ENCODE assay signal across 8 cellular contexts in the genomic region with DNA sequence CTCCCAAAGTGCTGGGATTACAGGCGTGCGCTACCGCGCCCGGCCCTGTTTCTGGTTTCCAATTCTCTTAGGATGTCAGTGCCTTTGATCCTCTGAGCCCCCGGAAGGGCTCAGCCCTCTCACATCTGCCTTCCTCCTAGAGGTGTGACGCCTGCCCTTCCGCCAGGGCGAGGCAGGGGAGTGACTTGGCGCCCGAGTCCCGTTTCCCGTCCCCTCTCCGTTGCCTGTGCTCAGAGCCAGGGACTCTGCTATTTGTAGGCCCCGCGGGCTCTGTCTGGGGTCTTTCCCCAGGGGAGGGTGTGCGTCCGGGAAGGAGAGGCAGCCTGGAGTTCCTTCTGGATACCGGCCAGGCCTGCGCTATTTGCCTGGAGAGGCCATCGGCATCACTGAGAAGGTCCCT.
DNase-seq lines count a peak whose midpoint lies in the region; ATAC-seq, FAIRE-seq and TF ChIP-seq lines count a peak whose summit lies in the region.

No MANE protein-coding gene starts in this region.

- in situ Hi-C loops in K562 (cut with MboI) = no loop called here

- no peak overlapping the region for H2AFZ ChIP-seq in DND-41 (ENCODE audit: low read depth, low read length)
- peak overlapping the region; percentile 69; the same call in 1 of the 2 replicates for H2AFZ ChIP-seq in K562 (ENCODE audit: low read depth, low read length)

- no peaks in the 10 kb centered on the region for H3K79me2 ChIP-seq in DND-41 (ENCODE audit: insufficient read depth, low read length)
- no peaks in the 10 kb centered on the region for H3K79me2 ChIP-seq in K562 (ENCODE audit: control insufficient read depth, insufficient read depth, low read length)

- WGBS in K562 (ENCODE audit: insufficient coverage, low coverage, missing lambda C conversion rate) = 64% methylated on average over 21 of the region's 21 CpGs

- no peak for TF ChIP-seq EP300 in K562 (IDR thresholded peaks at IDR 0.05; ENCODE audit: low read length)

- ATAC-seq in DND-41 (ENCODE audit: insufficient read depth, low read depth) (peak; percentile 89), K562 (peak; percentile 16; the same call in 1 of the 3 replicates), GM21717 (IDR thresholded peaks at IDR 0.05; ENCODE audit: unreplicated experiment) (no peak)
- peak; percentile 70 for ATAC-seq in naive thymus-derived CD4-positive, alpha-beta T cell

- POLR2A ChIA-PET in K562 (lab: Yijun Ruan, JAX) = no interaction called here
- POLR2A ChIA-PET in naive thymus-derived CD4-positive, alpha-beta T cell (lab: Charles Lee) = no interaction called here

- TF ChIP-seq CTCF in DND-41 (IDR thresholded peaks at IDR 0.05; ENCODE audit: borderline replicate concordance, extremely low read depth, low read length, poor library complexity, severe bottlenecking) (no peak), K562 (IDR thresholded peaks at IDR 0.05 in 2 of 3, conservative IDR thresholded peaks at IDR 0.05 in 1 of 3; ENCODE audit: insufficient read depth in 2 of 3, low read depth in 1 of 3, low read length in 3 of 3) (no peak)

- H3K4me3 Mint-ChIP-seq in naive thymus-derived CD4-positive, alpha-beta T cell = peak overlapping the region; percentile 75 to 94 (median 86)

- peak; percentile 65 for DNase-seq in DND-41
- peak in 4 of 5 donors; percentile 17 to 82 (median 36) for DNase-seq in T-helper 1 cell
- no peak for DNase-seq in K562 (ENCODE audit: extremely low read depth in 1 of 4, low spot score in 3 of 4)
- DNase-seq in naive thymus-derived CD4-positive, alpha-beta T cell = peak in 7 of 9 donors; percentile 18 to 53 (median 36)
- DNase-seq in NCI-H2081 treated with DMSO at 0.1 percent for 48 hours (lab: John Stamatoyannopoulos, UW) = no peak
- no peak for DNase-seq in NCI-H510A treated with DMSO at 0.1 percent for 48 hours (lab: John Stamatoyannopoulos, UW)
- no peak for DNase-seq in OCI-M2 (lab: John Stamatoyannopoulos, UW; ENCODE audit: unreplicated experiment)

- intact Hi-C loops in K562 (cut with micrococcal nuclease) = loop anchor here (5.0 kb wide), 1 partner anchor 167 kb away; no protein-coding TSS in a partner anchor
- intact Hi-C loops in naive thymus-derived CD4-positive, alpha-beta T cell (cut with micrococcal nuclease) = loop anchor here (1.0 to 5.0 kb wide), 6 partner anchors 13 to 262 kb away; a partner anchor contains a TSS

- no peaks in the 10 kb centered on the region for H3K36me3 ChIP-seq in DND-41 (ENCODE audit: insufficient read depth, low read length)
- H3K36me3 ChIP-seq in K562 (ENCODE audit: control insufficient read depth, insufficient read depth, low read length) = no peaks in the 10 kb centered on the region
- H3K36me3 ChIP-seq in naive thymus-derived CD4-positive, alpha-beta T cell (ENCODE audit: control insufficient read depth in 2 of 3, insufficient read depth in 3 of 3, low read length in 3 of 3) = no peaks in the 10 kb centered on the region

- H3K27me3 ChIP-seq in DND-41 (ENCODE audit: insufficient read depth, low read length, poor library complexity) (no peaks in the 10 kb centered on the region), K562 (ENCODE audit: control insufficient read depth in 2 of 2, insufficient read depth in 2 of 2, low read length in 2 of 2) (peaks cover 10 to 26% of the 10 kb centered on the region in 2 experiments; a peak in 4 of 5 replicates)
- H3K27me3 ChIP-seq in naive thymus-derived CD4-positive, alpha-beta T cell (ENCODE audit: control insufficient read depth in 2 of 2, insufficient read depth in 2 of 2, low read length in 2 of 2) = no peaks in the 10 kb centered on the region

- H3K4me3 ChIP-seq in DND-41 (ENCODE audit: low read depth in 1 of 2, low read length in 2 of 2) = no peak overlapping the region
- no peak overlapping the region for H3K4me3 ChIP-seq in K562
- peak overlapping the region; percentile 45 for H3K4me3 ChIP-seq in naive thymus-derived CD4-positive, alpha-beta T cell (ENCODE audit: low read length)

- H3K9ac ChIP-seq in DND-41 (ENCODE audit: low read depth, low read length) = no peak overlapping the region
- H3K9ac ChIP-seq in K562 (ENCODE audit: insufficient read depth in 1 of 2, low read depth in 2 of 2, low read length in 2 of 2) = 0 out of 4 replicates have a peak overlapping the region, but pooled peaks of 1 of the 2 experiments have one; percentile 6

- no peak for TF ChIP-seq POLR2A in K562 (conservative IDR thresholded peaks at IDR 0.05)

- H4K20me1 ChIP-seq in DND-41 (ENCODE audit: insufficient read depth, low read length) (no peaks in the 10 kb centered on the region), K562 (replicated peaks; ENCODE audit: control insufficient read depth, insufficient read depth, low read length) (no peaks in the 10 kb centered on the region)

- H3K4me1 ChIP-seq in DND-41 (ENCODE audit: insufficient read depth, low read length) (no peaks in the 10 kb centered on the region), K562 (replicated peaks in 1 of 2; ENCODE audit: control insufficient read depth in 2 of 2, insufficient read depth in 2 of 2, low read length in 2 of 2) (peaks cover 10 to 11% of the 10 kb centered on the region in 2 experiments; a peak in 4 of 5 replicates)
- H3K4me1 ChIP-seq in naive thymus-derived CD4-positive, alpha-beta T cell (ENCODE audit: control insufficient read depth in 2 of 2, insufficient read depth in 2 of 2, low read length in 2 of 2) = peaks cover 32 to 42% of the 10 kb centered on the region in 2 donors

- H3K27ac ChIP-seq in DND-41 (ENCODE audit: low read length) (no peak overlapping the region), K562 (ENCODE audit: extremely low read depth, low read depth, low read length) (no peak overlapping the region)
- peak overlapping the region; percentile 32 for H3K27ac ChIP-seq in naive thymus-derived CD4-positive, alpha-beta T cell (ENCODE audit: low read depth, low read length)

- no peak overlapping the region for H3K4me2 ChIP-seq in DND-41 (ENCODE audit: insufficient read depth, low read length)
- H3K4me2 ChIP-seq in K562 (ENCODE audit: insufficient read depth, low read length) = no peak overlapping the region

- no peak for FAIRE-seq in K562 (lab: Jason Lieb, UNC)

- H3K9me1 ChIP-seq in K562 (ENCODE audit: control insufficient read depth, insufficient read depth, low read length) = no peaks in the 10 kb centered on the region

- H3K36me3 Mint-ChIP-seq in naive thymus-derived CD4-positive, alpha-beta T cell = peaks cover 0 to 8% (median 5%) of the 10 kb centered on the region in 5 donors

- peak overlapping the region; percentile 77 to 96 (median 92) for H3K27ac Mint-ChIP-seq in naive thymus-derived CD4-positive, alpha-beta T cell

- peaks cover 0 to 10% (median 2%) of the 10 kb centered on the region in 11 donors for H3K9me3 Mint-ChIP-seq in naive thymus-derived CD4-positive, alpha-beta T cell

- no peak for TF ChIP-seq RAD21 in K562 (CRISPR knock-in tag; conservative IDR thresholded peaks at IDR 0.05 in 1 of 2, IDR thresholded peaks at IDR 0.05 in 1 of 2)

- peaks cover 32 to 58% (median 41%) of the 10 kb centered on the region in 7 donors for H3K4me1 Mint-ChIP-seq in naive thymus-derived CD4-positive, alpha-beta T cell

- peaks cover 0 to 5% (median 0%) of the 10 kb centered on the region in 5 donors for H3K27me3 Mint-ChIP-seq in naive thymus-derived CD4-positive, alpha-beta T cell

- peaks cover 5% of the 10 kb centered on the region for H3K9me3 ChIP-seq in DND-41 (ENCODE audit: insufficient read depth, low read length, severe bottlenecking)
- H3K9me3 ChIP-seq in K562 (replicated peaks; ENCODE audit: control insufficient read depth, insufficient read depth, low read depth, low read length) = no peaks in the 10 kb centered on the region
- no peaks in the 10 kb centered on the region for H3K9me3 ChIP-seq in naive thymus-derived CD4-positive, alpha-beta T cell (ENCODE audit: control insufficient read depth in 2 of 3, low read length in 3 of 3)

- CTCF ChIA-PET in K562 (lab: Yijun Ruan, JAX; ENCODE audit: low intra/inter-chr PET ratio) = no interaction called here
- CTCF ChIA-PET in naive thymus-derived CD4-positive, alpha-beta T cell (lab: Charles Lee) = interaction anchor here (0.6 kb wide), 1 partner anchor 42 kb away, joined by 4 read pairs; no protein-coding TSS in a partner anchor

- no TSS peak for BruUV-seq in K562 (replicated peaks; lab: Mats Ljungman, UMichigan)

TF ChIP-seq in K562, 482 proteins besides CTCF, POLR2A, EP300 and RAD21 (continues in another document):
- TF ChIP-seq, protein P1, sequence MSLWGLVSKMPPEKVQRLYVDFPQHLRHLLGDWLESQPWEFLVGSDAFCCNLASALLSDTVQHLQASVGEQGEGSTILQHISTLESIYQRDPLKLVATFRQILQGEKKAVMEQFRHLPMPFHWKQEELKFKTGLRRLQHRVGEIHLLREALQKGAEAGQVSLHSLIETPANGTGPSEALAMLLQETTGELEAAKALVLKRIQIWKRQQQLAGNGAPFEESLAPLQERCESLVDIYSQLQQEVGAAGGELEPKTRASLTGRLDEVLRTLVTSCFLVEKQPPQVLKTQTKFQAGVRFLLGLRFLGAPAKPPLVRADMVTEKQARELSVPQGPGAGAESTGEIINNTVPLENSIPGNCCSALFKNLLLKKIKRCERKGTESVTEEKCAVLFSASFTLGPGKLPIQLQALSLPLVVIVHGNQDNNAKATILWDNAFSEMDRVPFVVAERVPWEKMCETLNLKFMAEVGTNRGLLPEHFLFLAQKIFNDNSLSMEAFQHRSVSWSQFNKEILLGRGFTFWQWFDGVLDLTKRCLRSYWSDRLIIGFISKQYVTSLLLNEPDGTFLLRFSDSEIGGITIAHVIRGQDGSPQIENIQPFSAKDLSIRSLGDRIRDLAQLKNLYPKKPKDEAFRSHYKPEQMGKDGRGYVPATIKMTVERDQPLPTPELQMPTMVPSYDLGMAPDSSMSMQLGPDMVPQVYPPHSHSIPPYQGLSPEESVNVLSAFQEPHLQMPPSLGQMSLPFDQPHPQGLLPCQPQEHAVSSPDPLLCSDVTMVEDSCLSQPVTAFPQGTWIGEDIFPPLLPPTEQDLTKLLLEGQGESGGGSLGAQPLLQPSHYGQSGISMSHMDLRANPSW (CRISPR knock-in tag; IDR thresholded peaks at IDR 0.05) = no peak
- no peak for TF ChIP-seq ZNF766 (CRISPR knock-in tag; conservative IDR thresholded peaks at IDR 0.05)

Comparison
In these comparisons a context has a peak if more than half of its experiments do, and no peak if none do; other contexts are left out.
1. DNase-seq: peak in DND-41 (single experiment), T-helper 1 cell (4 of 5) and naive thymus-derived CD4-positive, alpha-beta T cell (7 of 9); none in K562 (0 of 4), NCI-H2081 treated with DMSO at 0.1 percent for 48 hours (single experiment), NCI-H510A treated with DMSO at 0.1 percent for 48 hours (single experiment) and OCI-M2 (single experiment).